25 cellular contexts compared by ENCODE assay signal in the genomic region with DNA sequence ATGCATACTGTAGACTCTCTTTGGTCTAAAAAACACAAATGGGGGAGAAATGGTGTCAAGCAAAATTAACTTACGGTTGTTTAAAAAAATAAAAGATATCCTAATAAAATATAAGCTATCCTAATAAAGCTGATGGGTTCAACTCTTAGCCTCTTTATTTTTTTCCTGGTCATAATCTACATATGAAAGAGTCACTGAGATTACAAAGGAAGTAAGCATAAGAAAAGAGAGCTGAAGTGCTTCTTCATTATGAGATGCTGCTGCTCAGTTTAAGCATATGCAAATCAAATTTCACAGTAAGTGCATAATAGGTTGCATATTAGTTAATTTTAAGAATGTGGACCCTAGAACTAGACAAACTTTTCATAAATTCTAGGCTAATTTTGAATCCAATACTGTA. TPM values are rescaled to one million over a fixed set of nuclear protein-coding genes. Genes with fewer than 3 reads are reported as not detected.
"Had no signal": no experiment of that assay in that cellular context is flagged by ENCODE, and none has a peak within 500 bp of the region (broad histone marks: within the 10 kb centered on the region; RNA-seq: fewer than 3 reads in every experiment).

No MANE protein-coding gene starts in this region.

- H2AFZ ChIP-seq: hepatocyte, neural progenitor cell had no signal

- H3K9me3 Mint-ChIP-seq: nephron; neural progenitor cell; stimulated activated naive CD8-positive, alpha-beta T cell treated with anti-CD3 and anti-CD28 coated beads, Interleukin-15, amount 100 ng/mL, for 72 hours had no signal

- H3K4me2 ChIP-seq: hepatocyte, neural progenitor cell, smooth muscle cell had no signal

- H3K79me2 ChIP-seq: hepatocyte had no signal

- H3K4me1 ChIP-seq: esophagus muscularis mucosa, foreskin keratinocyte, gastroesophageal sphincter, lower lobe of right lung, neural progenitor cell, prostate gland, right atrium auricular region, suprapubic skin, transverse colon had no signal

- H3K27me3 ChIP-seq: esophagus muscularis mucosa, foreskin keratinocyte, gastroesophageal sphincter, heart left ventricle, hepatocyte, neural progenitor cell, right atrium auricular region, suprapubic skin, transverse colon had no signal

- ATAC-seq: foreskin keratinocyte; gastroesophageal sphincter; heart left ventricle; left ventricle myocardium superior; lower lobe of right lung; sciatic nerve; stimulated activated naive CD8-positive, alpha-beta T cell treated with anti-CD3 and anti-CD28 coated beads, Interleukin-15, amount 100 ng/mL, for 72 hours had no signal

- H3K27ac Mint-ChIP-seq: nephron, neural progenitor cell had no signal

- H3K9ac ChIP-seq: neural progenitor cell had no signal

- DNase-seq: dermis blood vessel endothelial cell; effector memory CD4-positive, alpha-beta T cell; foreskin keratinocyte; heart left ventricle; left ventricle myocardium superior; lower lobe of right lung; stimulated activated CD4-positive, alpha-beta T cell treated with anti-CD3 and anti-CD28 coated beads, Interleukin-12 subunit alpha, Interleukin-12 subunit beta, amount 100 ng/mL, for 4 hours; stimulated activated CD4-positive, alpha-beta T cell treated with anti-CD3 and anti-CD28 coated beads, Interleukin-1b, Interleukin-23, amount 100 ng/mL, for 48 hours; stimulated activated CD4-positive, alpha-beta T cell treated with anti-CD3 and anti-CD28 coated beads, Interleukin-4, amount 100 ng/mL, for 1 hour; stimulated activated CD8-positive, alpha-beta memory T cell treated with anti-CD3 and anti-CD28 coated beads, Interleukin-4, amount 100 ng/mL, for 48 hours; stimulated activated naive CD4-positive, alpha-beta T cell; stimulated activated naive CD8-positive, alpha-beta T cell treated with anti-CD3 and anti-CD28 coated beads, Interleukin-15, amount 100 ng/mL, for 72 hours; transverse colon had no signal

- H3K27ac ChIP-seq: coronary artery, esophagus muscularis mucosa, foreskin keratinocyte, gastroesophageal sphincter, heart left ventricle, hepatocyte, lower lobe of right lung, neural progenitor cell, prostate gland, right atrium auricular region, suprapubic skin, transverse colon had no signal

- H3K4me3 Mint-ChIP-seq: nephron; neural progenitor cell; stimulated activated naive CD8-positive, alpha-beta T cell treated with anti-CD3 and anti-CD28 coated beads, Interleukin-15, amount 100 ng/mL, for 72 hours had no signal

- H3K27me3 Mint-ChIP-seq: stimulated activated naive CD8-positive, alpha-beta T cell treated with anti-CD3 and anti-CD28 coated beads, Interleukin-15, amount 100 ng/mL, for 72 hours had no signal

- H3K4me1 Mint-ChIP-seq: nephron, neural progenitor cell had no signal

- H3K9me3 ChIP-seq: esophagus muscularis mucosa, gastroesophageal sphincter, heart left ventricle, lower lobe of right lung, prostate gland, right atrium auricular region, suprapubic skin, transverse colon had no signal

- H3K4me3 ChIP-seq: coronary artery, esophagus muscularis mucosa, gastroesophageal sphincter, heart left ventricle, hepatocyte, lower lobe of right lung, neural progenitor cell, prostate gland, right atrium auricular region, smooth muscle cell, suprapubic skin, transverse colon had no signal

RNA-seq across cellular contexts. Expression of gene DNER, which starts 59.9 kb away (rescaled TPM):
- total RNA-seq: dermis blood vessel endothelial cell, endothelial cell of umbilical vein had no signal
- polyA plus RNA-seq: hepatocyte had no signal
